14 cellular contexts compared by ENCODE assay signal in genomic region chr3:196399485-196399945, GRCh38. TPM values are rescaled to one million over a fixed set of nuclear protein-coding genes. Genes with fewer than 3 reads are reported as not detected.
A peak's percentile ranks its signal among the peaks of the same experiment; 100 is the strongest.
DNase-seq lines count a peak whose midpoint lies in the region; ATAC-seq and TF ChIP-seq lines count a peak whose summit lies in the region.
"Had no signal": no experiment of that assay in that cellular context is flagged by ENCODE, and none has a peak within 500 bp of the region (broad histone marks: within the 10 kb centered on the region; RNA-seq: fewer than 3 reads in every experiment).

No MANE protein-coding gene starts in this region.

- no peaks in the 10 kb centered on the region for H3K4me1 Mint-ChIP-seq in activated CD4-positive, alpha-beta T cell treated with anti-CD3 and anti-CD28 coated beads, Interleukin-2, amount 10 ng/mL, durations not matched to agents 24 days and 14 days
- no peaks in the 10 kb centered on the region for H3K4me1 Mint-ChIP-seq in activated CD4-positive, alpha-beta T cell treated with anti-CD3 and anti-CD28 coated beads for 36 hours
- no peaks in the 10 kb centered on the region for H3K4me1 Mint-ChIP-seq in CD4-positive, alpha-beta T cell (ENCODE audit: low read depth)

- no peaks in the 10 kb centered on the region for H3K27me3 ChIP-seq in PC-3 (ENCODE audit: low read length)
- no peaks in the 10 kb centered on the region for H3K27me3 ChIP-seq in osteoblast (ENCODE audit: insufficient read depth, low read length)
- H3K27me3 ChIP-seq in CD4-positive, alpha-beta T cell (ENCODE audit: control insufficient read depth, insufficient read depth, low read length) = no peaks in the 10 kb centered on the region
- H3K27me3 ChIP-seq: pancreas, stomach had no signal

- H3K79me2 ChIP-seq in PC-3 (ENCODE audit: low read length) (no peaks in the 10 kb centered on the region), osteoblast (ENCODE audit: insufficient read depth, low read length) (peaks cover 4% of the 10 kb centered on the region)

- no peak overlapping the region for H3K27ac ChIP-seq in PC-3 (ENCODE audit: low read length)
- H3K27ac ChIP-seq in osteoblast (ENCODE audit: low read depth, low read length) = no peak overlapping the region
- no peak overlapping the region for H3K27ac ChIP-seq in CD4-positive, alpha-beta T cell (ENCODE audit: low read depth, low read length)
- H3K27ac ChIP-seq: pancreas, stomach had no signal

- no peak for ATAC-seq in activated CD4-positive, alpha-beta T cell treated with anti-CD3 and anti-CD28 coated beads for 36 hours
- ATAC-seq in PC-3 = peak; percentile 93
- no peak for ATAC-seq in CD4-positive, alpha-beta T cell (ENCODE audit: poor library complexity)
- ATAC-seq in GM18498 (IDR thresholded peaks at IDR 0.05; ENCODE audit: unreplicated experiment) = no peak

- POLR2A ChIA-PET in activated CD4-positive, alpha-beta T cell treated with anti-CD3 and anti-CD28 coated beads for 36 hours (lab: Charles Lee) = no interaction called here
- POLR2A ChIA-PET in PC-3 (lab: Charles Lee; ENCODE audit: unreplicated experiment) = no interaction called here
- POLR2A ChIA-PET in CD4-positive, alpha-beta T cell (lab: Charles Lee) = no interaction called here

- no peak for DNase-seq in activated CD4-positive, alpha-beta T cell treated with anti-CD3 and anti-CD28 coated beads, Interleukin-2, amount 10 ng/mL, durations not matched to agents 24 days and 14 days
- no peak for DNase-seq in activated CD4-positive, alpha-beta T cell treated with anti-CD3 and anti-CD28 coated beads for 36 hours
- DNase-seq in PC-3 (peak; percentile 87), cardiac fibroblast (ENCODE audit: low read depth in 2 of 2) (peak; percentile 44 to 56), osteoblast (ENCODE audit: insufficient read length, low spot score, missing footprints) (no peak), T-helper 9 cell (no peak)
- DNase-seq in CD4-positive, alpha-beta T cell = no peak
- DNase-seq: activated T-cell treated with anti-CD3 and anti-CD28 coated beads for 4 hours, caudate nucleus, DMS53, NCI-H1694 treated with DMSO at 0.1 percent for 48 hours, stomach had no signal

- H3K9me3 Mint-ChIP-seq in activated CD4-positive, alpha-beta T cell treated with anti-CD3 and anti-CD28 coated beads, Interleukin-2, amount 10 ng/mL, durations not matched to agents 24 days and 14 days = no peaks in the 10 kb centered on the region
- no peaks in the 10 kb centered on the region for H3K9me3 Mint-ChIP-seq in activated CD4-positive, alpha-beta T cell treated with anti-CD3 and anti-CD28 coated beads for 36 hours (ENCODE audit: low read depth)
- H3K9me3 Mint-ChIP-seq in CD4-positive, alpha-beta T cell = no peaks in the 10 kb centered on the region

- H3K36me3 ChIP-seq in PC-3 (ENCODE audit: low read depth, low read length) (peaks cover 2% of the 10 kb centered on the region; the same call in 1 of the 2 replicates), osteoblast (ENCODE audit: insufficient read depth, low read length) (peaks cover 22% of the 10 kb centered on the region)

- H3F3A ChIP-seq in PC-3 (ENCODE audit: low read length, unreplicated experiment) = no peaks in the 10 kb centered on the region

- H4K20me1 ChIP-seq in PC-3 (ENCODE audit: low read length) (no peaks in the 10 kb centered on the region), osteoblast (ENCODE audit: insufficient read depth, low read length) (peaks cover 9% of the 10 kb centered on the region)

- H3K4me1 ChIP-seq in PC-3 (ENCODE audit: insufficient read depth, low read length) = peaks cover 23% of the 10 kb centered on the region
- peaks cover 9% of the 10 kb centered on the region for H3K4me1 ChIP-seq in osteoblast (ENCODE audit: insufficient read depth, low read length)
- H3K4me1 ChIP-seq: stomach had no signal

- no peak overlapping the region for H3K4me3 Mint-ChIP-seq in activated CD4-positive, alpha-beta T cell treated with anti-CD3 and anti-CD28 coated beads, Interleukin-2, amount 10 ng/mL, durations not matched to agents 24 days and 14 days
- no peak overlapping the region for H3K4me3 Mint-ChIP-seq in activated CD4-positive, alpha-beta T cell treated with anti-CD3 and anti-CD28 coated beads for 36 hours
- H3K4me3 Mint-ChIP-seq in CD4-positive, alpha-beta T cell = no peak overlapping the region

- H3K9me3 ChIP-seq in PC-3 (ENCODE audit: low read length) (no peaks in the 10 kb centered on the region), osteoblast (ENCODE audit: low read depth, low read length) (no peaks in the 10 kb centered on the region)
- H3K9me3 ChIP-seq in CD4-positive, alpha-beta T cell (ENCODE audit: control insufficient read depth, low read length) = no peaks in the 10 kb centered on the region
- H3K9me3 ChIP-seq: pancreas, stomach had no signal

- peaks cover 34% of the 10 kb centered on the region for H3K36me3 Mint-ChIP-seq in activated CD4-positive, alpha-beta T cell treated with anti-CD3 and anti-CD28 coated beads, Interleukin-2, amount 10 ng/mL, durations not matched to agents 24 days and 14 days (ENCODE audit: low read depth)
- peaks cover 20% of the 10 kb centered on the region for H3K36me3 Mint-ChIP-seq in activated CD4-positive, alpha-beta T cell treated with anti-CD3 and anti-CD28 coated beads for 36 hours (ENCODE audit: low read depth)
- H3K36me3 Mint-ChIP-seq in CD4-positive, alpha-beta T cell (ENCODE audit: low read depth) = peaks cover 82% of the 10 kb centered on the region

- CTCF ChIA-PET in activated CD4-positive, alpha-beta T cell treated with anti-CD3 and anti-CD28 coated beads for 36 hours (lab: Charles Lee) = interaction anchor here (1.3 kb wide), 1 partner anchor 21 kb away, joined by 3 read pairs; no protein-coding TSS in a partner anchor
- CTCF ChIA-PET in PC-3 (lab: Charles Lee) = no interaction called here
- CTCF ChIA-PET in CD4-positive, alpha-beta T cell (lab: Charles Lee) = no interaction called here

- no TSS peak for BruUV-seq in PC-3 (replicated peaks; lab: Mats Ljungman, UMichigan)

- H3K4me3 ChIP-seq in PC-3 (ENCODE audit: low read length) (no peak overlapping the region), cardiac fibroblast (replicated peaks in 1 of 2; ENCODE audit: low read depth in 2 of 2, low read length in 2 of 2) (no peak overlapping the region), osteoblast (ENCODE audit: insufficient read depth, low read length) (no peak overlapping the region)
- H3K4me3 ChIP-seq: pancreas, stomach had no signal

- peak overlapping the region; percentile 21; the same call in 1 of the 2 replicates for H3K4me2 ChIP-seq in PC-3 (ENCODE audit: low read length)
- H3K4me2 ChIP-seq in osteoblast (ENCODE audit: insufficient read depth, low read length) = peak overlapping the region; percentile 7

- no peaks in the 10 kb centered on the region for H3K9me2 ChIP-seq in PC-3 (replicated peaks; ENCODE audit: low read length)

- H3K27ac Mint-ChIP-seq in activated CD4-positive, alpha-beta T cell treated with anti-CD3 and anti-CD28 coated beads, Interleukin-2, amount 10 ng/mL, durations not matched to agents 24 days and 14 days = peak overlapping the region; percentile 25
- H3K27ac Mint-ChIP-seq in activated CD4-positive, alpha-beta T cell treated with anti-CD3 and anti-CD28 coated beads for 36 hours = no peak overlapping the region
- H3K27ac Mint-ChIP-seq in CD4-positive, alpha-beta T cell = no peak overlapping the region

- no peaks in the 10 kb centered on the region for H3K27me3 Mint-ChIP-seq in activated CD4-positive, alpha-beta T cell treated with anti-CD3 and anti-CD28 coated beads, Interleukin-2, amount 10 ng/mL, durations not matched to agents 24 days and 14 days
- H3K27me3 Mint-ChIP-seq in activated CD4-positive, alpha-beta T cell treated with anti-CD3 and anti-CD28 coated beads for 36 hours = no peaks in the 10 kb centered on the region
- H3K27me3 Mint-ChIP-seq in CD4-positive, alpha-beta T cell = no peaks in the 10 kb centered on the region

- TF ChIP-seq CTCF in PC-3 (conservative IDR thresholded peaks at IDR 0.05; ENCODE audit: low read depth, low read length) (no peak), cardiac fibroblast (IDR thresholded peaks at IDR 0.05; ENCODE audit: low read depth, low read length) (no peak), osteoblast (IDR thresholded peaks at IDR 0.05; ENCODE audit: extremely low read depth, low read depth, low read length) (no peak)
- TF ChIP-seq CTCF in CD4-positive, alpha-beta T cell (IDR thresholded peaks at IDR 0.05) = no peak

- H3K9ac ChIP-seq in PC-3 (ENCODE audit: low read length) = no peak overlapping the region

- intact Hi-C loops in activated CD4-positive, alpha-beta T cell treated with anti-CD3 and anti-CD28 coated beads, Interleukin-2, amount 10 ng/mL, durations not matched to agents 24 days and 14 days (cut with micrococcal nuclease) = no loop called here
- intact Hi-C loops in activated CD4-positive, alpha-beta T cell treated with anti-CD3 and anti-CD28 coated beads for 36 hours (cut with DNase I, micrococcal nuclease) = no loop called here
- intact Hi-C loops in PC-3 (cut with micrococcal nuclease) = no loop called here
- intact Hi-C loops in CD4-positive, alpha-beta T cell (cut with DNase I, micrococcal nuclease) = no loop called here

- H2AFZ ChIP-seq in PC-3 (ENCODE audit: low read length) (no peak overlapping the region), osteoblast (ENCODE audit: low read length) (no peak overlapping the region)

RNA-seq across cellular contexts. Expression of gene UBXN7, which starts 32.7 kb away (rescaled TPM):
- total RNA-seq in activated CD4-positive, alpha-beta T cell treated with anti-CD3 and anti-CD28 coated beads, Interleukin-2, amount 10 ng/mL, durations not matched to agents 24 days and 14 days = 65.5 and 70.8 TPM in 2 replicates
- 100 to 1,000 TPM in 1 of 2 experiments, 10 to 100 TPM in 1; 67.2 to 102 TPM for total RNA-seq in activated CD4-positive, alpha-beta T cell treated with anti-CD3 and anti-CD28 coated beads for 36 hours
- 10.2 and 10.5 TPM in 2 replicates for total RNA-seq in PC-3 (2014; rRNA removed)
- 21.0 and 21.2 TPM in 2 replicates for total RNA-seq in osteoblast
- 10 to 100 TPM; 75.3 to 83.6 TPM for total RNA-seq in CD4-positive, alpha-beta T cell

Comparison
In these comparisons a context has a peak if more than half of its experiments do, and no peak if none do; other contexts are left out.
1. DNase-seq: peak in PC-3 (single experiment) and cardiac fibroblast (2 of 2); none in activated CD4-positive, alpha-beta T cell treated with anti-CD3 and anti-CD28 coated beads, Interleukin-2, amount 10 ng/mL, durations not matched to agents 24 days and 14 days (single experiment), activated CD4-positive, alpha-beta T cell treated with anti-CD3 and anti-CD28 coated beads for 36 hours (single experiment), osteoblast (single experiment), T-helper 9 cell (single experiment) and CD4-positive, alpha-beta T cell (0 of 10).